8 cellular contexts compared by ENCODE assay signal in genomic region chr3:100402150-100402706, GRCh38. TPM values are rescaled to one million over a fixed set of nuclear protein-coding genes. Genes with fewer than 3 reads are reported as not detected.
DNase-seq lines count a peak whose midpoint lies in the region; ATAC-seq and TF ChIP-seq lines count a peak whose summit lies in the region.

No MANE protein-coding gene starts in this region.

- H3K4me2 ChIP-seq in DND-41 (ENCODE audit: insufficient read depth, low read length) (peak overlapping the region; percentile 87), MM.1S (ENCODE audit: low read depth, low read length) (peak overlapping the region; percentile 67)

- peak overlapping the region; percentile 88 to 98 for H3K4me3 ChIP-seq in DND-41 (ENCODE audit: low read depth in 1 of 2, low read length in 2 of 2)
- peak overlapping the region; percentile 92 for H3K4me3 ChIP-seq in MM.1S (ENCODE audit: low read length)
- peak overlapping the region; percentile 94 for H3K4me3 ChIP-seq in fibroblast of villous mesenchyme (ENCODE audit: low read depth, low read length)
- H3K4me3 ChIP-seq in retinal pigment epithelial cell (ENCODE audit: low read length): peak overlapping the region; percentile 91

- H3K27me3 ChIP-seq in DND-41 (ENCODE audit: insufficient read depth, low read length, poor library complexity) (no peaks in the 10 kb centered on the region), MM.1S (replicated peaks; ENCODE audit: insufficient read depth, low read length) (no peaks in the 10 kb centered on the region)

- H3F3A ChIP-seq in MM.1S (ENCODE audit: insufficient read depth, low read length): peaks cover 6% of the 10 kb centered on the region

- DNase-seq in DND-41 (no peak), MM.1S (peak; percentile 6), fibroblast of villous mesenchyme (ENCODE audit: low read depth) (peak; percentile 47), retinal pigment epithelial cell (ENCODE audit: low read depth) (peak; percentile 55), GM19238 (ENCODE audit: insufficient read length, low spot score) (no peak), cerebellar nuclear complex (lab: John Stamatoyannopoulos, UW) (no peak)

- H3K4me1 ChIP-seq in DND-41 (ENCODE audit: insufficient read depth, low read length): peaks cover 52% of the 10 kb centered on the region
- peaks cover 16% of the 10 kb centered on the region for H3K4me1 ChIP-seq in MM.1S (ENCODE audit: low read length)

- H4K20me1 ChIP-seq in DND-41 (ENCODE audit: insufficient read depth, low read length): peaks cover 24% of the 10 kb centered on the region; the same call in 1 of the 2 replicates
- 0 out of 2 replicates have a peak, but pooled peaks cover 2% of the 10 kb centered on the region for H4K20me1 ChIP-seq in MM.1S (ENCODE audit: insufficient read depth, low read length)

- no peak for TF ChIP-seq CTCF in DND-41 (IDR thresholded peaks at IDR 0.05; ENCODE audit: borderline replicate concordance, extremely low read depth, low read length, poor library complexity, severe bottlenecking)
- TF ChIP-seq CTCF in MM.1S (IDR thresholded peaks at IDR 0.05; ENCODE audit: low read length): no peak
- TF ChIP-seq CTCF in VCaP (conservative IDR thresholded peaks at IDR 0.05): no peak
- TF ChIP-seq CTCF in fibroblast of villous mesenchyme (IDR thresholded peaks at IDR 0.05; ENCODE audit: insufficient read depth, low read depth, low read length): no peak
- TF ChIP-seq CTCF in retinal pigment epithelial cell (conservative IDR thresholded peaks at IDR 0.05; ENCODE audit: low read depth, low read length): no peak

- no peaks in the 10 kb centered on the region for H3K9me3 ChIP-seq in DND-41 (ENCODE audit: insufficient read depth, low read length, severe bottlenecking)
- no peaks in the 10 kb centered on the region for H3K9me3 ChIP-seq in MM.1S (replicated peaks; ENCODE audit: insufficient read depth, low read length)

- no peaks in the 10 kb centered on the region for H3K9me2 ChIP-seq in MM.1S (replicated peaks; ENCODE audit: insufficient read depth, low read length)

- peaks cover 4% of the 10 kb centered on the region; the same call in 1 of the 2 replicates for H3K36me3 ChIP-seq in DND-41 (ENCODE audit: insufficient read depth, low read length)
- no peaks in the 10 kb centered on the region for H3K36me3 ChIP-seq in MM.1S (replicated peaks; ENCODE audit: insufficient read depth, low read length)

- H3K79me2 ChIP-seq in DND-41 (ENCODE audit: insufficient read depth, low read length): peaks cover 65% of the 10 kb centered on the region
- peaks cover 44% of the 10 kb centered on the region for H3K79me2 ChIP-seq in MM.1S (ENCODE audit: low read length)

- H3K27ac ChIP-seq in DND-41 (ENCODE audit: low read length) (peak overlapping the region; percentile 91), MM.1S (ENCODE audit: low read length) (peak overlapping the region; percentile 81; the same call in 1 of the 2 replicates), VCaP (peak overlapping the region; percentile 87)

- H2AFZ ChIP-seq in DND-41 (ENCODE audit: low read depth, low read length) (peak overlapping the region; percentile 75), MM.1S (ENCODE audit: low read length) (peak overlapping the region; percentile 69)

- no peak for ATAC-seq in DND-41 (ENCODE audit: insufficient read depth, low read depth)
- ATAC-seq in HG03439 (IDR thresholded peaks at IDR 0.05; ENCODE audit: unreplicated experiment): no peak

- H3K9ac ChIP-seq in DND-41 (ENCODE audit: low read depth, low read length) (peak overlapping the region; percentile 66), MM.1S (ENCODE audit: low read length) (peak overlapping the region; percentile 80; the same call in 1 of the 2 replicates)

RNA-seq across cellular contexts. Expression of gene LNP1, which starts 0.9 kb away (rescaled TPM):
- total RNA-seq in fibroblast of villous mesenchyme: 4.2 and 4.7 TPM in 2 replicates

RNA-seq across cellular contexts. Expression of gene TOMM70, which starts 1.3 kb away (rescaled TPM):
- 47.4 and 65.2 TPM in 2 replicates for total RNA-seq in fibroblast of villous mesenchyme

Comparison
In these comparisons a context has a peak if more than half of its experiments do, and no peak if none do; other contexts are left out.
1. DNase-seq: peak in MM.1S (single experiment), fibroblast of villous mesenchyme (single experiment) and retinal pigment epithelial cell (single experiment); none in DND-41 (single experiment), GM19238 (single experiment) and cerebellar nuclear complex (0 of 2).
2. Peak in every context shown above with its lines, with median percentiles within 50 percentile points of each other: H3K27ac ChIP-seq and H3K4me3 ChIP-seq.